Comparison of ENCODE assay signal across 25 cellular contexts in genomic region chr20:56710125-56710524, GRCh38.
A peak's percentile ranks its signal among the peaks of the same experiment; 100 is the strongest.
DNase-seq lines count a peak whose midpoint lies in the region; ATAC-seq, FAIRE-seq and TF ChIP-seq lines count a peak whose summit lies in the region.
"Had no signal": no experiment of that assay in that cellular context is flagged by ENCODE, and none has a peak within 500 bp of the region (broad histone marks: within the 10 kb centered on the region; RNA-seq: fewer than 3 reads in every experiment).

No MANE protein-coding gene starts in this region.

- no peak overlapping the region for H3K23ac ChIP-seq in neuronal stem cell (ENCODE audit: low read depth, low read length, poor library complexity)

- H3K4ac ChIP-seq in neuronal stem cell (ENCODE audit: low read length): no peak overlapping the region

- H3K14ac ChIP-seq in neuronal stem cell (ENCODE audit: low read length): peak overlapping the region; percentile 2

- no peak overlapping the region for H2BK5ac ChIP-seq in neuronal stem cell (ENCODE audit: low read length)

- DNase-seq in GM12878 (ENCODE audit: low read depth, low spot score) (no peak), kidney (peak; percentile 15), neuronal stem cell (ENCODE audit: low spot score) (no peak), inferior parietal cortex (ENCODE audit: extremely low spot score) (no peak), HCEC 1CT (no peak)
- no peak for DNase-seq in activated T-helper 2 cell treated with anti-CD3 and anti-CD28 coated beads, Interferon-gamma antibody, Interleukin-2, Interleukin-4, amounts not matched to agents 10 μg/mL and 5 μg/mL and 100 μg/mL, durations not matched to agents 14 hours and 24 hours and 36 hours (ENCODE audit: low spot score)
- DNase-seq: 8988T; ACHN; AML-193; BE2C; CD4-positive, alpha-beta T cell; CD8-positive, alpha-beta memory T cell; DMS 273 treated with DMSO at 0.1 percent for 48 hours; DMS79 treated with DMSO at 0.1 percent for 48 hours; GF-D8 had no signal

- intact Hi-C loops in GM12878 (cut with micrococcal nuclease; ENCODE audit: unreplicated experiment): no loop called here
- intact Hi-C loops in kidney (cut with DNase I): no loop called here
- intact Hi-C loops in activated T-helper 2 cell treated with anti-CD3 and anti-CD28 coated beads, Interferon-gamma antibody, Interleukin-2, Interleukin-4, amounts not matched to agents 10 μg/mL and 5 μg/mL and 100 μg/mL, durations not matched to agents 14 hours and 24 hours and 36 hours (cut with micrococcal nuclease): no loop called here

- H3K9me3 Mint-ChIP-seq in activated T-helper 2 cell treated with anti-CD3 and anti-CD28 coated beads, Interferon-gamma antibody, Interleukin-2, Interleukin-4, amounts not matched to agents 10 μg/mL and 5 μg/mL and 100 μg/mL, durations not matched to agents 14 hours and 24 hours and 36 hours: no peaks in the 10 kb centered on the region

- H4K91ac ChIP-seq in neuronal stem cell (ENCODE audit: low read depth, low read length, poor library complexity): no peak overlapping the region

- CTCF ChIA-PET in GM12878 (lab: Yijun Ruan, JAX): no interaction called here

- H3K9me3 ChIP-seq in GM12878 (replicated peaks; ENCODE audit: control insufficient read depth, insufficient read depth, low read length) (no peaks in the 10 kb centered on the region), kidney (ENCODE audit: control insufficient read depth in 1 of 2, low read length in 2 of 2) (no peaks in the 10 kb centered on the region), neuronal stem cell (replicated peaks in 1 of 2; ENCODE audit: control insufficient read depth in 2 of 2, insufficient read depth in 1 of 2, low read depth in 1 of 2, low read length in 2 of 2) (no peaks in the 10 kb centered on the region)
- H3K9me3 ChIP-seq: A549; BE2C; BLaER1 treated with 17β-estradiol and CSF1 and Interleukin-3, amounts not matched to agents 10 nM and 100 nM; HAP-1 had no signal

- no peaks in the 10 kb centered on the region for H3K4me1 Mint-ChIP-seq in activated T-helper 2 cell treated with anti-CD3 and anti-CD28 coated beads, Interferon-gamma antibody, Interleukin-2, Interleukin-4, amounts not matched to agents 10 μg/mL and 5 μg/mL and 100 μg/mL, durations not matched to agents 14 hours and 24 hours and 36 hours (ENCODE audit: low read depth)
- H3K4me1 Mint-ChIP-seq: CD14-positive monocyte; CD8-positive, alpha-beta memory T cell had no signal

- no peak overlapping the region for H3K4me3 Mint-ChIP-seq in activated T-helper 2 cell treated with anti-CD3 and anti-CD28 coated beads, Interferon-gamma antibody, Interleukin-2, Interleukin-4, amounts not matched to agents 10 μg/mL and 5 μg/mL and 100 μg/mL, durations not matched to agents 14 hours and 24 hours and 36 hours (ENCODE audit: low read depth)
- H3K4me3 Mint-ChIP-seq: CD14-positive monocyte; CD4-positive, alpha-beta T cell; CD8-positive, alpha-beta memory T cell; GM23338 had no signal

- no peaks in the 10 kb centered on the region for H4K20me1 ChIP-seq in GM12878 (ENCODE audit: control insufficient read depth, insufficient read depth)
- H4K20me1 ChIP-seq: BLaER1 treated with 17β-estradiol and CSF1 and Interleukin-3, amounts not matched to agents 10 nM and 100 nM had no signal

- no TSS peak for BruUV-seq in GM12878 (replicated peaks; lab: Mats Ljungman, UMichigan)

- FAIRE-seq in GM12878 (lab: Jason Lieb, UNC) (no peak), kidney (lab: Jason Lieb, UNC) (no peak)
- FAIRE-seq: A549, D721Med, GM12892, H54 had no signal

- H3K4me2 ChIP-seq in GM12878 (ENCODE audit: control insufficient read depth, insufficient read depth) (no peak overlapping the region), neuronal stem cell (ENCODE audit: insufficient read depth, low read length, poor library complexity, severe bottlenecking) (no peak overlapping the region)
- H3K4me2 ChIP-seq: BLaER1 treated with 17β-estradiol and CSF1 and Interleukin-3, amounts not matched to agents 10 nM and 100 nM; GM23338 had no signal

- H4K8ac ChIP-seq in neuronal stem cell (ENCODE audit: low read depth, low read length): peak overlapping the region; percentile 4

- in situ Hi-C loops in GM12878 (cut with MboI): no loop called here

- H3K27me3 Mint-ChIP-seq in activated T-helper 2 cell treated with anti-CD3 and anti-CD28 coated beads, Interferon-gamma antibody, Interleukin-2, Interleukin-4, amounts not matched to agents 10 μg/mL and 5 μg/mL and 100 μg/mL, durations not matched to agents 14 hours and 24 hours and 36 hours (ENCODE audit: low read depth): no peaks in the 10 kb centered on the region

- H3K27ac ChIP-seq in GM12878 (ENCODE audit: control insufficient read depth, insufficient read depth) (no peak overlapping the region), kidney (ENCODE audit: low read depth in 2 of 2, low read length in 2 of 2) (no peak overlapping the region), neuronal stem cell (replicated peaks; ENCODE audit: low read length) (no peak overlapping the region)
- H3K27ac ChIP-seq: BLaER1 treated with 17β-estradiol and CSF1 and Interleukin-3, amounts not matched to agents 10 nM and 100 nM had no signal

- H3K36me3 Mint-ChIP-seq in activated T-helper 2 cell treated with anti-CD3 and anti-CD28 coated beads, Interferon-gamma antibody, Interleukin-2, Interleukin-4, amounts not matched to agents 10 μg/mL and 5 μg/mL and 100 μg/mL, durations not matched to agents 14 hours and 24 hours and 36 hours (ENCODE audit: low read depth): no peaks in the 10 kb centered on the region
- H3K36me3 Mint-ChIP-seq: CD14-positive monocyte had no signal

- TF ChIP-seq EP300 in Ishikawa (IDR thresholded peaks at IDR 0.05; ENCODE audit: borderline replicate concordance): no peak
- no peak for TF ChIP-seq EP300 in GM12878 (IDR thresholded peaks at IDR 0.05; ENCODE audit: borderline replicate concordance in 1 of 2, control insufficient read depth in 1 of 2, low read depth in 2 of 2, low read length in 2 of 2)

- TF ChIP-seq RAD21 in Ishikawa (IDR thresholded peaks at IDR 0.05; ENCODE audit: low read depth) (no peak), GM12878 (IDR thresholded peaks at IDR 0.05; ENCODE audit: insufficient read depth, low read depth, low read length) (no peak)

- peak overlapping the region; percentile 26 for H2AK5ac ChIP-seq in neuronal stem cell (ENCODE audit: low read depth, low read length)

- H3K4me1 ChIP-seq in GM12878 (ENCODE audit: control insufficient read depth, insufficient read depth, low read length): no peaks in the 10 kb centered on the region
- H3K4me1 ChIP-seq in kidney (ENCODE audit: control insufficient read depth in 1 of 2, insufficient read depth in 1 of 2, low read depth in 1 of 2, low read length in 2 of 2): no peaks in the 10 kb centered on the region
- peaks cover 0 to 5% of the 10 kb centered on the region in 2 donors for H3K4me1 ChIP-seq in neuronal stem cell (ENCODE audit: control insufficient read depth in 2 of 2, insufficient read depth in 1 of 2, low read depth in 1 of 2, low read length in 2 of 2)
- H3K4me1 ChIP-seq: BE2C had no signal

- TF ChIP-seq CTCF in GM12878 (IDR thresholded peaks at IDR 0.05 in 2 of 3, conservative IDR thresholded peaks at IDR 0.05 in 1 of 3; ENCODE audit: control insufficient read depth in 2 of 3, extremely low read depth in 1 of 3, insufficient read depth in 1 of 3, low read depth in 3 of 3, low read length in 3 of 3): no peak
- TF ChIP-seq CTCF in kidney (IDR thresholded peaks at IDR 0.05; ENCODE audit: borderline replicate concordance, extremely low read depth, insufficient read depth): no peak

- WGBS in GM12878 (ENCODE audit: insufficient coverage, insufficient replicate concordance, low lambda C conversion rate, missing lambda C conversion rate): 40% methylated on average over 11 of the region's 11 CpGs
- no CpG with 5 or more reads among the region's 11 CpGs for WGBS in neuronal stem cell (ENCODE audit: extremely low coverage in 2 of 2, insufficient read length in 2 of 2, insufficient replicate concordance in 1 of 2), 2 donors

- H3K18ac ChIP-seq in neuronal stem cell (ENCODE audit: low read length): no peak overlapping the region

- POLR2A ChIA-PET in GM12878 (lab: Charles Lee): no interaction called here

- H3K9ac ChIP-seq in GM12878 (ENCODE audit: control insufficient read depth, insufficient read depth, low read length) (no peak overlapping the region), kidney (ENCODE audit: low read length in 2 of 2) (no peak overlapping the region), neuronal stem cell (ENCODE audit: low read depth, low read length, poor library complexity) (no peak overlapping the region)
- H3K9ac ChIP-seq: BLaER1 treated with 17β-estradiol and CSF1 and Interleukin-3, amounts not matched to agents 10 nM and 100 nM had no signal

- no peak overlapping the region for H2BK15ac ChIP-seq in neuronal stem cell (ENCODE audit: low read length)

- peak overlapping the region; percentile 72 for H2BK120ac ChIP-seq in neuronal stem cell (ENCODE audit: low read depth, low read length)

- H3K27ac Mint-ChIP-seq in activated T-helper 2 cell treated with anti-CD3 and anti-CD28 coated beads, Interferon-gamma antibody, Interleukin-2, Interleukin-4, amounts not matched to agents 10 μg/mL and 5 μg/mL and 100 μg/mL, durations not matched to agents 14 hours and 24 hours and 36 hours: no peak overlapping the region
- H3K27ac Mint-ChIP-seq: CD4-positive, alpha-beta T cell; CD8-positive, alpha-beta memory T cell; GM23338 had no signal

- H3K79me1 ChIP-seq in neuronal stem cell (ENCODE audit: low read depth, low read length): no peaks in the 10 kb centered on the region

- RAD21 ChIA-PET in GM12878 (lab: Charles Lee; ENCODE audit: unreplicated experiment): no interaction called here

- H3K27me3 ChIP-seq in GM12878 (replicated peaks in 1 of 2; ENCODE audit: control insufficient read depth in 2 of 2, insufficient read depth in 2 of 2, low read length in 1 of 2) (no peaks in the 10 kb centered on the region; a peak in 1 of 4 replicates), neuronal stem cell (ENCODE audit: control insufficient read depth in 3 of 3, insufficient read depth in 3 of 3, low read depth in 1 of 3, low read length in 3 of 3) (peaks cover 0 to 2% (median 0%) of the 10 kb centered on the region in 3 experiments)
- H3K27me3 ChIP-seq: BE2C; BLaER1 treated with 17β-estradiol and CSF1 and Interleukin-3, amounts not matched to agents 10 nM and 100 nM had no signal

- H3K36me3 ChIP-seq in GM12878 (ENCODE audit: control insufficient read depth in 2 of 2, insufficient read depth in 2 of 2, low read length in 1 of 2): no peaks in the 10 kb centered on the region
- no peaks in the 10 kb centered on the region for H3K36me3 ChIP-seq in kidney (ENCODE audit: control insufficient read depth in 1 of 2, insufficient read depth in 2 of 2, low read length in 2 of 2)
- H3K36me3 ChIP-seq in neuronal stem cell (replicated peaks in 1 of 2; ENCODE audit: control insufficient read depth in 2 of 2, insufficient read depth in 2 of 2, low read length in 2 of 2): no peaks in the 10 kb centered on the region
- H3K36me3 ChIP-seq: BE2C; BLaER1 treated with 17β-estradiol and CSF1 and Interleukin-3, amounts not matched to agents 10 nM and 100 nM; HAP-1 had no signal

- no peaks in the 10 kb centered on the region for H3K79me2 ChIP-seq in GM12878 (ENCODE audit: control insufficient read depth, insufficient read depth, low read length)

- ATAC-seq in GM12878 (no peak), GM21423 (IDR thresholded peaks at IDR 0.05; ENCODE audit: unreplicated experiment) (no peak)
- ATAC-seq: GM23338 had no signal

- H2BK12ac ChIP-seq in neuronal stem cell (ENCODE audit: low read length): no peak overlapping the region

- TF ChIP-seq POLR2A in GM12878 (IDR thresholded peaks at IDR 0.05; ENCODE audit: low read depth, low read length): no peak

- H3K4me3 ChIP-seq in GM12878: no peak overlapping the region
- no peak overlapping the region for H3K4me3 ChIP-seq in kidney (ENCODE audit: low read length in 2 of 2)
- H3K4me3 ChIP-seq in neuronal stem cell (ENCODE audit: low read length in 2 of 2): no peak overlapping the region
- H3K4me3 ChIP-seq: A549; BLaER1 treated with 17β-estradiol and CSF1 and Interleukin-3, amounts not matched to agents 10 nM and 100 nM; GM23338; HAP-1 had no signal

- SMC1A ChIA-PET in GM12878 (lab: Charles Lee; ENCODE audit: uncharacterized antibody, unreplicated experiment): no interaction called here

- H2AFZ ChIP-seq in GM12878 (ENCODE audit: control insufficient read depth, low read depth, low read length) (no peak overlapping the region), neuronal stem cell (ENCODE audit: low read length) (no peak overlapping the region)
